In the genomic region with DNA sequence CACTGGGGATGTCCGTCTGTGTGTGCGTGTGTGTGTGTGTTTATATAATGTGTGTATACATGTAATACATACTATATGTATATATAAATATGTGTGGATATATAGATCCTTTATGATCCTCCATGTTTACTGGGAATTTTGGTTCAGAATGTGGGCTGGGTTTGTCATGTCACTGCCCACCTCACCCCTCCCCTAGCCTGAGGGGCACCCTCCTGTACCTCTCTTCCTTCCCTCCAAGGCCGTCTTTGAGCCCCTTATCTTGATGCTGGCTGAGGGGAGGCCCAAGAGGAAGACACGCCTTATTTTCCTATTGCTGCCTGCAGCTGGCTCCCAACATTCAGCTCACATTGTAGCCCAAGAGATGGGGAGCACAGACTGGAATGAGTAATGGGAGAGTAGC, we compare ENCODE assay signal across 11 cellular contexts. TPM values are rescaled to one million over a fixed set of nuclear protein-coding genes. Genes with fewer than 3 reads are reported as not detected.
DNase-seq lines count a peak whose midpoint lies in the region; ATAC-seq and TF ChIP-seq lines count a peak whose summit lies in the region.
"Had no signal": no experiment of that assay in that cellular context is flagged by ENCODE, and none has a peak within 500 bp of the region (broad histone marks: within the 10 kb centered on the region; RNA-seq: fewer than 3 reads in every experiment).

No MANE protein-coding gene starts in this region.

- H3K27ac ChIP-seq in left ventricle myocardium inferior (replicated peaks) (no peak overlapping the region), mammary epithelial cell (ENCODE audit: insufficient read depth, low read depth, low read length) (no peak overlapping the region)

- no peaks in the 10 kb centered on the region for H3K9me3 ChIP-seq in left ventricle myocardium inferior (replicated peaks)
- no peaks in the 10 kb centered on the region for H3K9me3 ChIP-seq in mammary epithelial cell (replicated peaks; ENCODE audit: insufficient read depth, low read length)
- H3K9me3 ChIP-seq: left lung had no signal

- no peak overlapping the region for H2AFZ ChIP-seq in mammary epithelial cell (ENCODE audit: low read depth, low read length)

- no peaks in the 10 kb centered on the region for H3K9me3 Mint-ChIP-seq in natural killer cell treated with Interleukin-12 subunit alpha and Interleukin-12 subunit beta and Interleukin-15 and Interleukin-18, amount 100 ng/mL, for 72 hours
- no peaks in the 10 kb centered on the region for H3K9me3 Mint-ChIP-seq in activated CD4-positive, alpha-beta memory T cell treated with anti-CD3 and anti-CD28 coated beads for 36 hours

- CTCF ChIA-PET in mammary epithelial cell (lab: Charles Lee; ENCODE audit: low non-redundant PET), result no interaction called here
- CTCF ChIA-PET in activated CD4-positive, alpha-beta memory T cell treated with anti-CD3 and anti-CD28 coated beads for 36 hours (lab: Charles Lee), result no interaction called here

- no TSS peak for BruUV-seq in mammary epithelial cell (replicated peaks; lab: Mats Ljungman, UMichigan)

- intact Hi-C loops in left ventricle myocardium inferior (cut with micrococcal nuclease), result no loop called here
- intact Hi-C loops in left cardiac atrium (cut with DNase I), result loop anchor here in 1 of 2 donors (5.0 to 10.0 kb wide), 2 partner anchors 50 to 232 kb away; a partner anchor contains a TSS
- intact Hi-C loops in mammary epithelial cell (cut with micrococcal nuclease), result loop anchor here (5.0 to 10.0 kb wide), 2 partner anchors 340 to 472 kb away; no protein-coding TSS in a partner anchor
- intact Hi-C loops in activated CD4-positive, alpha-beta memory T cell treated with anti-CD3 and anti-CD28 coated beads for 36 hours (cut with micrococcal nuclease), result no loop called here

- H3K79me2 ChIP-seq in mammary epithelial cell (ENCODE audit: insufficient read depth, low read length), result peaks cover 92% of the 10 kb centered on the region

- ATAC-seq in left cardiac atrium, result no peak
- ATAC-seq in natural killer cell treated with Interleukin-12 subunit alpha and Interleukin-12 subunit beta and Interleukin-15 and Interleukin-18, amount 100 ng/mL, for 72 hours, result no peak
- ATAC-seq in HG03135 (IDR thresholded peaks at IDR 0.05; ENCODE audit: unreplicated experiment), result no peak
- ATAC-seq: left lung had no signal

- dilution Hi-C loops in mammary epithelial cell (cut with HindIII; ENCODE audit: low sequenced_read_pairs), result no loop called here

- H3K36me3 ChIP-seq in left ventricle myocardium inferior (peaks cover 46% of the 10 kb centered on the region), mammary epithelial cell (ENCODE audit: insufficient read depth, low read length) (peaks cover 36% of the 10 kb centered on the region)

- H3K4me3 ChIP-seq in left ventricle myocardium inferior (peak overlapping the region; percentile 75), mammary epithelial cell (replicated peaks in 1 of 3; ENCODE audit: insufficient read depth in 1 of 3, low read depth in 2 of 3, low read length in 3 of 3) (no peak overlapping the region)

- WGBS in mammary epithelial cell (ENCODE audit: low coverage, missing lambda C conversion rate), result 61% methylated on average over 4 of the region's 4 CpGs

- no peak for DNase-seq in left ventricle myocardium inferior
- DNase-seq in left cardiac atrium, result no peak
- DNase-seq in mammary epithelial cell, result no peak
- DNase-seq in natural killer cell treated with Interleukin-12 subunit alpha and Interleukin-12 subunit beta and Interleukin-15 and Interleukin-18, amount 100 ng/mL, for 72 hours (ENCODE audit: low spot score), result no peak
- no peak for DNase-seq in OCI-M1 (lab: John Stamatoyannopoulos, UW)
- DNase-seq in activated CD4-positive, alpha-beta memory T cell treated with anti-CD3 and anti-CD28 coated beads for 36 hours, result no peak
- DNase-seq in NAMALWA (ENCODE audit: low spot score), result no peak
- DNase-seq: left lung, NCI-H146, retina had no signal

- H4K20me1 ChIP-seq in mammary epithelial cell (ENCODE audit: insufficient read depth, low read length), result no peaks in the 10 kb centered on the region

- TF ChIP-seq CTCF in left ventricle myocardium inferior (IDR thresholded peaks at IDR 0.05; ENCODE audit: borderline replicate concordance), result no peak
- TF ChIP-seq CTCF in mammary epithelial cell (conservative IDR thresholded peaks at IDR 0.05 in 1 of 2, IDR thresholded peaks at IDR 0.05 in 1 of 2; ENCODE audit: extremely low read depth in 1 of 2, insufficient read depth in 1 of 2, low read depth in 1 of 2, low read length in 2 of 2), result no peak

- H3K4me2 ChIP-seq in mammary epithelial cell (ENCODE audit: insufficient read depth, low read depth, low read length), result peak overlapping the region; percentile 74

- H3K4me3 Mint-ChIP-seq in natural killer cell treated with Interleukin-12 subunit alpha and Interleukin-12 subunit beta and Interleukin-15 and Interleukin-18, amount 100 ng/mL, for 72 hours, result peak overlapping the region; percentile 20
- no peak overlapping the region for H3K4me3 Mint-ChIP-seq in activated CD4-positive, alpha-beta memory T cell treated with anti-CD3 and anti-CD28 coated beads for 36 hours

- H3K27me3 ChIP-seq in left ventricle myocardium inferior (ENCODE audit: low read depth) (no peaks in the 10 kb centered on the region), mammary epithelial cell (ENCODE audit: insufficient read depth, low read length) (no peaks in the 10 kb centered on the region)
- H3K27me3 ChIP-seq: left lung had no signal

- H3K9ac ChIP-seq in mammary epithelial cell (ENCODE audit: insufficient read depth, low read length), result no peak overlapping the region

- POLR2A ChIA-PET in activated CD4-positive, alpha-beta memory T cell treated with anti-CD3 and anti-CD28 coated beads for 36 hours (lab: Charles Lee), result interaction anchor here (0.9 to 1.0 kb wide), 2 partner anchors 18 to 51 kb away, joined by 3 read pairs; a partner anchor contains a TSS

- peaks cover 49 to 54% of the 10 kb centered on the region in 2 donors for H3K4me1 Mint-ChIP-seq in natural killer cell treated with Interleukin-12 subunit alpha and Interleukin-12 subunit beta and Interleukin-15 and Interleukin-18, amount 100 ng/mL, for 72 hours (ENCODE audit: low read depth in 2 of 2)
- H3K4me1 Mint-ChIP-seq in activated CD4-positive, alpha-beta memory T cell treated with anti-CD3 and anti-CD28 coated beads for 36 hours (ENCODE audit: low read depth), result peaks cover 50% of the 10 kb centered on the region

- in situ Hi-C loops in mammary epithelial cell (cut with MboI; ENCODE audit: low sequenced_read_pairs in 2 of 2), result loop anchor here in 1 of 2 donors (5.0 kb wide), 1 partner anchor 230 kb away; no protein-coding TSS in a partner anchor

- peaks cover 26% of the 10 kb centered on the region for H3K36me3 Mint-ChIP-seq in natural killer cell treated with Interleukin-12 subunit alpha and Interleukin-12 subunit beta and Interleukin-15 and Interleukin-18, amount 100 ng/mL, for 72 hours
- H3K36me3 Mint-ChIP-seq in activated CD4-positive, alpha-beta memory T cell treated with anti-CD3 and anti-CD28 coated beads for 36 hours, result peaks cover 37% of the 10 kb centered on the region

- no peaks in the 10 kb centered on the region for H3K27me3 Mint-ChIP-seq in natural killer cell treated with Interleukin-12 subunit alpha and Interleukin-12 subunit beta and Interleukin-15 and Interleukin-18, amount 100 ng/mL, for 72 hours
- no peaks in the 10 kb centered on the region for H3K27me3 Mint-ChIP-seq in activated CD4-positive, alpha-beta memory T cell treated with anti-CD3 and anti-CD28 coated beads for 36 hours

- H3K4me1 ChIP-seq in left ventricle myocardium inferior (peaks cover 55% of the 10 kb centered on the region), mammary epithelial cell (ENCODE audit: insufficient read depth, low read length) (peaks cover 27% of the 10 kb centered on the region)

- H3K27ac Mint-ChIP-seq in natural killer cell treated with Interleukin-12 subunit alpha and Interleukin-12 subunit beta and Interleukin-15 and Interleukin-18, amount 100 ng/mL, for 72 hours, result peak overlapping the region in 1 of 2 donors; percentile 67
- H3K27ac Mint-ChIP-seq in activated CD4-positive, alpha-beta memory T cell treated with anti-CD3 and anti-CD28 coated beads for 36 hours, result no peak overlapping the region

RNA-seq across cellular contexts. Expression of a gene that starts 2.3 kb away (rescaled TPM):
- total RNA-seq in left ventricle myocardium inferior (44.4 TPM), left cardiac atrium (10 to 100 TPM; 50.1 to 95.3 TPM), mammary epithelial cell (100 to 1,000 TPM in 1 of 2 donors, 10 to 100 TPM in 1; 85.2 to 143 TPM)
- 91.5 TPM for polyA plus RNA-seq in mammary epithelial cell
- 127 TPM for polyA minus RNA-seq in mammary epithelial cell
- 10 to 100 TPM; 37.3 to 42.6 TPM for total RNA-seq in natural killer cell treated with Interleukin-12 subunit alpha and Interleukin-12 subunit beta and Interleukin-15 and Interleukin-18, amount 100 ng/mL, for 72 hours
- total RNA-seq in activated CD4-positive, alpha-beta memory T cell treated with anti-CD3 and anti-CD28 coated beads for 36 hours, result 10 to 100 TPM; 31.0 to 32.4 TPM

RNA-seq across cellular contexts. Expression of a gene that starts 2.4 kb away (rescaled TPM):
- total RNA-seq in left ventricle myocardium inferior (37.6 TPM), left cardiac atrium (10 to 100 TPM; 21.8 to 25.9 TPM), mammary epithelial cell (10 to 100 TPM in 1 of 2 donors, 1 to 10 TPM in 1; 7.2 to 22.9 TPM)
- polyA plus RNA-seq in mammary epithelial cell, result 22.9 TPM
- 13.1 TPM for polyA minus RNA-seq in mammary epithelial cell
- 10 to 100 TPM; 13.2 to 14.6 TPM for total RNA-seq in natural killer cell treated with Interleukin-12 subunit alpha and Interleukin-12 subunit beta and Interleukin-15 and Interleukin-18, amount 100 ng/mL, for 72 hours
- total RNA-seq in activated CD4-positive, alpha-beta memory T cell treated with anti-CD3 and anti-CD28 coated beads for 36 hours, result 10 to 100 TPM; 17.5 to 19.2 TPM

RNA-seq across cellular contexts. Expression of a gene that starts 51.3 kb away (rescaled TPM):
- total RNA-seq in left ventricle myocardium inferior, result 10.4 TPM
- total RNA-seq in left cardiac atrium, result 10 to 100 TPM; 10.6 to 15.0 TPM
- 10 to 100 TPM; 42.5 to 68.2 TPM for total RNA-seq in mammary epithelial cell
- 19.4 TPM for polyA plus RNA-seq in mammary epithelial cell
- 47.5 TPM for polyA minus RNA-seq in mammary epithelial cell
- 10 to 100 TPM; 24.6 to 31.5 TPM for total RNA-seq in natural killer cell treated with Interleukin-12 subunit alpha and Interleukin-12 subunit beta and Interleukin-15 and Interleukin-18, amount 100 ng/mL, for 72 hours
- total RNA-seq in activated CD4-positive, alpha-beta memory T cell treated with anti-CD3 and anti-CD28 coated beads for 36 hours, result 10 to 100 TPM; 27.8 to 31.6 TPM

RNA-seq across cellular contexts. Expression of a gene that starts 51.5 kb away (rescaled TPM):
- 16.8 TPM for total RNA-seq in left ventricle myocardium inferior
- 10 to 100 TPM; 15.8 to 17.5 TPM for total RNA-seq in left cardiac atrium
- total RNA-seq in mammary epithelial cell, result 10 to 100 TPM in 1 of 2 donors, 1 to 10 TPM in 1; 5.0 to 11.7 TPM
- polyA plus RNA-seq in mammary epithelial cell, result 7.7 TPM
- polyA minus RNA-seq in mammary epithelial cell, result 0.31 TPM
- total RNA-seq in natural killer cell treated with Interleukin-12 subunit alpha and Interleukin-12 subunit beta and Interleukin-15 and Interleukin-18, amount 100 ng/mL, for 72 hours, result 10 to 100 TPM; 15.1 to 15.2 TPM
- 10 to 100 TPM; 22.1 to 22.9 TPM for total RNA-seq in activated CD4-positive, alpha-beta memory T cell treated with anti-CD3 and anti-CD28 coated beads for 36 hours
